In genomic region chr5:88555658-88556057, GRCh38 we compare ENCODE assay signal across 1 cellular context.
TF ChIP-seq lines count a peak whose summit lies in the region.

No MANE protein-coding gene starts in this region.

TF ChIP-seq in GM23338, 12 proteins besides CTCF, POLR2A, EP300 and RAD21 (continued from another document):
- no peak for TF ChIP-seq REST (IDR thresholded peaks at IDR 0.05; ENCODE audit: unreplicated experiment)
- TF ChIP-seq ETS1 (IDR thresholded peaks at IDR 0.05) = no peak
- no peak for TF ChIP-seq ZNF114 (CRISPR knock-in tag; IDR thresholded peaks at IDR 0.05)
- TF ChIP-seq POLR2AphosphoS5 (IDR thresholded peaks at IDR 0.05; ENCODE audit: low read depth) = no peak
